ENCODE assay signal across 31 cellular contexts in genomic region chr3:130423064-130423463, GRCh38.
DNase-seq lines count a peak whose midpoint lies in the region; ATAC-seq, FAIRE-seq and TF ChIP-seq lines count a peak whose summit lies in the region.
"Had no signal": no experiment of that assay in that cellular context is flagged by ENCODE, and none has a peak within 500 bp of the region (broad histone marks: within the 10 kb centered on the region; RNA-seq: fewer than 3 reads in every experiment).

No MANE protein-coding gene starts in this region.

- no peak overlapping the region for H2AFZ ChIP-seq in HepG2 (ENCODE audit: low read length)

- no TSS peak for BruUV-seq in HepG2 (replicated peaks; lab: Mats Ljungman, UMichigan)

- intact Hi-C loops in HepG2 (cut with micrococcal nuclease; ENCODE audit: unreplicated experiment) = no loop called here
- intact Hi-C loops in right lobe of liver (cut with DNase I) = no loop called here
- intact Hi-C loops in adrenal gland (cut with DNase I) = no loop called here

- DNase-seq in HepG2 (ENCODE audit: low spot score) (no peak), right lobe of liver (no peak), retina (peak; percentile 54), adrenal gland (no peak)
- DNase-seq: 8988T; ACHN; AML-193; BE2C; C1 segment of cervical spinal cord; Caco-2; Calu3; CD4-positive, alpha-beta memory T cell; CD4-positive, alpha-beta T cell; CD4-positive, CD25-positive, alpha-beta regulatory T cell; CD8-positive, alpha-beta memory T cell; CD8-positive, alpha-beta T cell; COR-L47; DMS 273 treated with DMSO at 0.1 percent for 48 hours; DMS153; DMS53; DMS79; DMS79 treated with DMSO at 0.1 percent for 48 hours; DND-41; EL had no signal

- TF ChIP-seq POLR2A in HepG2 (IDR thresholded peaks at IDR 0.05; ENCODE audit: insufficient read depth in 1 of 2, low read depth in 2 of 2, low read length in 2 of 2) = no peak
- TF ChIP-seq POLR2A in right lobe of liver (IDR thresholded peaks at IDR 0.05) = no peak
- no peak for TF ChIP-seq POLR2A in adrenal gland (IDR thresholded peaks at IDR 0.05)

- H3K27ac ChIP-seq in HepG2 (ENCODE audit: extremely low read length, insufficient read depth, low read length) = no peak overlapping the region
- no peak overlapping the region for H3K27ac ChIP-seq in right lobe of liver
- no peak overlapping the region for H3K27ac ChIP-seq in adrenal gland
- H3K27ac ChIP-seq: 22Rv1; A549; BLaER1; BLaER1 treated with 17β-estradiol and CSF1 and Interleukin-3, amounts not matched to agents 10 nM and 100 nM; C4-2B had no signal

- in situ Hi-C loops in HepG2 (cut with HindIII; ENCODE audit: extremely low pct_ligation_motif_present, low pct_unique_long_range_greater_than_20kb) = no loop called here

- H3K4me1 ChIP-seq in HepG2 (ENCODE audit: insufficient read depth, low read length) = no peaks in the 10 kb centered on the region
- no peaks in the 10 kb centered on the region for H3K4me1 ChIP-seq in right lobe of liver
- no peaks in the 10 kb centered on the region for H3K4me1 ChIP-seq in adrenal gland (replicated peaks in 1 of 2)
- H3K4me1 ChIP-seq: A549; BE2C; BLaER1; BLaER1 treated with 17β-estradiol and CSF1 and Interleukin-3, amounts not matched to agents 10 nM and 100 nM; Caco-2 had no signal

- TF ChIP-seq EP300 in HepG2 (IDR thresholded peaks at IDR 0.05; ENCODE audit: low read depth in 2 of 2, low read length in 2 of 2) = no peak
- TF ChIP-seq EP300 in HepG2 (CRISPR knock-in tag; IDR thresholded peaks at IDR 0.05; ENCODE audit: borderline replicate concordance) = no peak

- H3K27me3 ChIP-seq in HepG2 (ENCODE audit: control insufficient read depth in 1 of 2, insufficient read depth in 2 of 2, low read length in 2 of 2) (no peaks in the 10 kb centered on the region; a peak in 1 of 5 replicates), right lobe of liver (no peaks in the 10 kb centered on the region), adrenal gland (peaks cover 2% of the 10 kb centered on the region)
- H3K27me3 ChIP-seq: BE2C; BLaER1; BLaER1 treated with 17β-estradiol and CSF1 and Interleukin-3, amounts not matched to agents 10 nM and 100 nM had no signal

- TF ChIP-seq CTCF in HepG2 (CRISPR knock-in tag; IDR thresholded peaks at IDR 0.05) (no peak), right lobe of liver (IDR thresholded peaks at IDR 0.05) (no peak), adrenal gland (IDR thresholded peaks at IDR 0.05) (no peak)

- no peak for TF ChIP-seq RAD21 in HepG2 (CRISPR knock-in tag; IDR thresholded peaks at IDR 0.05)

- POLR2A ChIA-PET in HepG2 (lab: Yijun Ruan, JAX) = no interaction called here

- WGBS in HepG2 (ENCODE audit: low lambda C conversion rate) = 23% methylated on average over 4 of the region's 4 CpGs
- 74% methylated on average over 4 of the region's 4 CpGs for WGBS in right lobe of liver (ENCODE audit: insufficient coverage, low coverage, low lambda C conversion rate, missing lambda C conversion rate)
- WGBS in adrenal gland, 4 donors = 70 to 78% (median 72%) methylated on average over 4 of the region's 4 CpGs

- no peak overlapping the region for H3K4me2 ChIP-seq in HepG2 (ENCODE audit: low read depth, low read length)
- H3K4me2 ChIP-seq: A549; BLaER1; BLaER1 treated with 17β-estradiol and CSF1 and Interleukin-3, amounts not matched to agents 10 nM and 100 nM had no signal

- H3K4me3 ChIP-seq in HepG2 (replicated peaks in 1 of 3; ENCODE audit: insufficient read depth in 1 of 3, low read depth in 2 of 3, low read length in 3 of 3) (no peak overlapping the region), right lobe of liver (no peak overlapping the region), adrenal gland (no peak overlapping the region)
- H3K4me3 ChIP-seq: A549; BLaER1; BLaER1 treated with 17β-estradiol and CSF1 and Interleukin-3, amounts not matched to agents 10 nM and 100 nM had no signal

- H3K9ac ChIP-seq in HepG2 (ENCODE audit: insufficient read depth, low read depth, low read length) = no peak overlapping the region
- H3K9ac ChIP-seq: BLaER1; BLaER1 treated with 17β-estradiol and CSF1 and Interleukin-3, amounts not matched to agents 10 nM and 100 nM had no signal

- no peaks in the 10 kb centered on the region for H4K20me1 ChIP-seq in HepG2 (ENCODE audit: insufficient read depth, low read length)
- H4K20me1 ChIP-seq: BLaER1; BLaER1 treated with 17β-estradiol and CSF1 and Interleukin-3, amounts not matched to agents 10 nM and 100 nM had no signal

- H3K36me3 ChIP-seq in HepG2 (replicated peaks in 1 of 2; ENCODE audit: control insufficient read depth in 1 of 2, insufficient read depth in 2 of 2, low read length in 2 of 2) (no peaks in the 10 kb centered on the region), right lobe of liver (no peaks in the 10 kb centered on the region), adrenal gland (replicated peaks in 1 of 2) (no peaks in the 10 kb centered on the region)
- H3K36me3 ChIP-seq: BE2C; BLaER1; BLaER1 treated with 17β-estradiol and CSF1 and Interleukin-3, amounts not matched to agents 10 nM and 100 nM had no signal

- no peaks in the 10 kb centered on the region for H3K79me2 ChIP-seq in HepG2 (ENCODE audit: insufficient read depth, low read length)

- no peak for FAIRE-seq in HepG2 (lab: Jason Lieb, UNC)
- FAIRE-seq: A204.1, A549, D721Med had no signal

- CTCF ChIA-PET in HepG2 (lab: Yijun Ruan, JAX; ENCODE audit: low intra/inter-chr PET ratio, low total read pairs) = no interaction called here

- no peaks in the 10 kb centered on the region for H3K9me3 ChIP-seq in HepG2 (ENCODE audit: low read length)
- no peaks in the 10 kb centered on the region for H3K9me3 ChIP-seq in right lobe of liver
- H3K9me3 ChIP-seq in adrenal gland (replicated peaks in 1 of 3) = no peaks in the 10 kb centered on the region
- H3K9me3 ChIP-seq: A549; BE2C; BLaER1; BLaER1 treated with 17β-estradiol and CSF1 and Interleukin-3, amounts not matched to agents 10 nM and 100 nM; Caco-2 had no signal

- ATAC-seq in HepG2 (no peak), right lobe of liver (no peak)
- ATAC-seq: A549; CD8-positive, alpha-beta T cell had no signal

TF ChIP-seq in HepG2, 621 proteins besides CTCF, POLR2A, EP300 and RAD21:
- TF ChIP-seq MAFF (IDR thresholded peaks at IDR 0.05; ENCODE audit: low read depth, low read length) = peak; percentile 19; the same call in 1 of the 2 replicates
- TF ChIP-seq SNAI1 (CRISPR knock-in tag; IDR thresholded peaks at IDR 0.05; ENCODE audit: borderline replicate concordance) = no peak
- peak in 1 of 2 experiments; percentile 50; a peak in 2 of 4 replicates for TF ChIP-seq MAFK (conservative IDR thresholded peaks at IDR 0.05 in 1 of 2, IDR thresholded peaks at IDR 0.05 in 1 of 2; ENCODE audit: low read length in 2 of 2)
